ENCODE assay signal across 23 cellular contexts in genomic region chr20:43979576-43979975, GRCh38.
A peak's percentile ranks its signal among the peaks of the same experiment; 100 is the strongest.
DNase-seq lines count a peak whose midpoint lies in the region; ATAC-seq and TF ChIP-seq lines count a peak whose summit lies in the region.
"Had no signal": no experiment of that assay in that cellular context is flagged by ENCODE, and none has a peak within 500 bp of the region (broad histone marks: within the 10 kb centered on the region; RNA-seq: fewer than 3 reads in every experiment).

No MANE protein-coding gene starts in this region.

- H3K36me3 Mint-ChIP-seq in activated naive CD4-positive, alpha-beta T cell treated with anti-CD3 and anti-CD28 coated beads, Interleukin-2, amount 50 U/mL, for 24 hours = no peaks in the 10 kb centered on the region
- H3K36me3 Mint-ChIP-seq: CD14-positive monocyte had no signal

- H3K4me3 ChIP-seq in Karpas-422 (ENCODE audit: low read length) = peak overlapping the region; percentile 7
- H3K4me3 ChIP-seq in spleen = no peak overlapping the region
- H3K4me3 ChIP-seq: BLaER1 treated with 17β-estradiol and CSF1 and Interleukin-3, amounts not matched to agents 10 nM and 100 nM; GM12878; GM23338 had no signal

- no peak overlapping the region for H3K4me3 Mint-ChIP-seq in activated naive CD4-positive, alpha-beta T cell treated with anti-CD3 and anti-CD28 coated beads, Interleukin-2, amount 50 U/mL, for 24 hours
- H3K4me3 Mint-ChIP-seq: CD4-positive, alpha-beta T cell; CD8-positive, alpha-beta memory T cell; GM23338; H9 had no signal

- H3K9me3 ChIP-seq in Karpas-422 (ENCODE audit: low read length) (no peaks in the 10 kb centered on the region; the same call in 1 of the 2 replicates), spleen (no peaks in the 10 kb centered on the region)
- H3K9me3 ChIP-seq: BE2C; BLaER1 treated with 17β-estradiol and CSF1 and Interleukin-3, amounts not matched to agents 10 nM and 100 nM had no signal

- peak overlapping the region; percentile 64; the same call in 1 of the 2 replicates for H3K9ac ChIP-seq in Karpas-422 (ENCODE audit: low read length)
- H3K9ac ChIP-seq: BLaER1 treated with 17β-estradiol and CSF1 and Interleukin-3, amounts not matched to agents 10 nM and 100 nM had no signal

- no peak for DNase-seq in activated naive CD4-positive, alpha-beta T cell treated with anti-CD3 and anti-CD28 coated beads, Interleukin-2, amount 50 U/mL, for 16 hours
- DNase-seq in Karpas-422 (peak; percentile 80), NCI-H526 treated with DMSO at 0.1 percent for 48 hours (lab: John Stamatoyannopoulos, UW) (peak; percentile 62), spleen (no peak)
- DNase-seq: ACHN; AML-193; BE2C; CD4-positive, alpha-beta T cell; CD8-positive, alpha-beta memory T cell; DMS 273 treated with DMSO at 0.1 percent for 48 hours; DMS79; EL; GDM1; H9 had no signal

- peak overlapping the region; percentile 99 for H3K27ac ChIP-seq in Karpas-422 (ENCODE audit: low read length)
- no peak overlapping the region for H3K27ac ChIP-seq in spleen
- H3K27ac ChIP-seq: 22Rv1; BLaER1 treated with 17β-estradiol and CSF1 and Interleukin-3, amounts not matched to agents 10 nM and 100 nM had no signal

- H3K4me1 ChIP-seq in Karpas-422 (ENCODE audit: low read length) (peaks cover 100% of the 10 kb centered on the region), spleen (peaks cover 0 to 37% (median 2%) of the 10 kb centered on the region in 6 donors)
- H3K4me1 ChIP-seq: BE2C had no signal

- peak overlapping the region; percentile 66 for H3K4me2 ChIP-seq in Karpas-422 (ENCODE audit: low read depth, low read length, poor library complexity, severe bottlenecking)
- H3K4me2 ChIP-seq: GM23338 had no signal

- TF ChIP-seq CTCF in spleen (IDR thresholded peaks at IDR 0.05 in 8 of 11, conservative IDR thresholded peaks at IDR 0.05 in 3 of 11) = no peak

- H3K27ac Mint-ChIP-seq in activated naive CD4-positive, alpha-beta T cell treated with anti-CD3 and anti-CD28 coated beads, Interleukin-2, amount 50 U/mL, for 24 hours = peak overlapping the region; percentile 75
- H3K27ac Mint-ChIP-seq: CD4-positive, alpha-beta T cell; CD8-positive, alpha-beta memory T cell; GM23338; H9 had no signal

- H3K27me3 Mint-ChIP-seq in activated naive CD4-positive, alpha-beta T cell treated with anti-CD3 and anti-CD28 coated beads, Interleukin-2, amount 50 U/mL, for 24 hours = no peaks in the 10 kb centered on the region
- H3K27me3 Mint-ChIP-seq: CD4-positive, alpha-beta T cell had no signal

- H3K27me3 ChIP-seq in Karpas-422 (ENCODE audit: low read length) (no peaks in the 10 kb centered on the region), spleen (replicated peaks in 1 of 7) (peaks cover 0 to 2% (median 0%) of the 10 kb centered on the region in 7 donors)
- H3K27me3 ChIP-seq: BE2C; BLaER1 treated with 17β-estradiol and CSF1 and Interleukin-3, amounts not matched to agents 10 nM and 100 nM had no signal

- H3K79me2 ChIP-seq in Karpas-422 (ENCODE audit: low read length) = peaks cover 84% of the 10 kb centered on the region

- peaks cover 58% of the 10 kb centered on the region for H3K36me3 ChIP-seq in Karpas-422 (ENCODE audit: insufficient read depth, low read length)
- no peaks in the 10 kb centered on the region for H3K36me3 ChIP-seq in spleen
- H3K36me3 ChIP-seq: BE2C; BLaER1 treated with 17β-estradiol and CSF1 and Interleukin-3, amounts not matched to agents 10 nM and 100 nM had no signal

- H4K20me1 ChIP-seq in Karpas-422 (ENCODE audit: insufficient read depth, low read depth, low read length) = no peaks in the 10 kb centered on the region
- H4K20me1 ChIP-seq: BLaER1 treated with 17β-estradiol and CSF1 and Interleukin-3, amounts not matched to agents 10 nM and 100 nM had no signal

- H2AFZ ChIP-seq in Karpas-422 (ENCODE audit: low read length) = no peak overlapping the region
- H2AFZ ChIP-seq: GM23338 had no signal

- WGBS in spleen, 5 donors = 77 to 89% (median 82%) methylated on average over 3 of the region's 3 CpGs

- H3K9me3 Mint-ChIP-seq in activated naive CD4-positive, alpha-beta T cell treated with anti-CD3 and anti-CD28 coated beads, Interleukin-2, amount 50 U/mL, for 24 hours = peaks cover 5% of the 10 kb centered on the region
- H3K9me3 Mint-ChIP-seq: CD8-positive, alpha-beta memory T cell; GM23338; H9 had no signal

- intact Hi-C loops in spleen (cut with DNase I; ENCODE audit: low total_unique reads) = no loop called here

- TF ChIP-seq POLR2A in spleen (IDR thresholded peaks at IDR 0.05) = no peak

- H3K4me1 Mint-ChIP-seq in activated naive CD4-positive, alpha-beta T cell treated with anti-CD3 and anti-CD28 coated beads, Interleukin-2, amount 50 U/mL, for 24 hours = peaks cover 57% of the 10 kb centered on the region
- H3K4me1 Mint-ChIP-seq: GM23338 had no signal

- H3K9me2 ChIP-seq in Karpas-422 (replicated peaks; ENCODE audit: insufficient read depth, low read length) = no peaks in the 10 kb centered on the region

- ATAC-seq in HG03442 (IDR thresholded peaks at IDR 0.05; ENCODE audit: unreplicated experiment) (no peak), HG02884 (IDR thresholded peaks at IDR 0.05; ENCODE audit: unreplicated experiment) (no peak)
- ATAC-seq: GM12878, GM23338, HCT116 had no signal

Comparison
In these comparisons a context has a peak if more than half of its experiments do, and no peak if none do; other contexts are left out.
1. DNase-seq: peak in Karpas-422 (single experiment) and NCI-H526 treated with DMSO at 0.1 percent for 48 hours (single experiment); none in activated naive CD4-positive, alpha-beta T cell treated with anti-CD3 and anti-CD28 coated beads, Interleukin-2, amount 50 U/mL, for 16 hours (single experiment) and spleen (single experiment).